In genomic region chr11:124763156-124763947, GRCh38 we compare ENCODE assay signal across 7 cellular contexts. TPM values are rescaled to one million over a fixed set of nuclear protein-coding genes. Genes with fewer than 3 reads are reported as not detected.
DNase-seq lines count a peak whose midpoint lies in the region; ATAC-seq and TF ChIP-seq lines count a peak whose summit lies in the region.

No MANE protein-coding gene starts in this region.

- peak; percentile 69 for DNase-seq in GM13977 (ENCODE audit: low spot score)
- peak; percentile 56 for DNase-seq in KG1 (lab: John Stamatoyannopoulos, UW)
- peak; percentile 85 for DNase-seq in RPMI8226
- peak; percentile 37 for DNase-seq in fibroblast of the conjunctiva (ENCODE audit: low read depth)
- DNase-seq in stromal cell of bone marrow (ENCODE audit: low read depth): peak; percentile 29

- no peak for TF ChIP-seq EP300 in neural cell (conservative IDR thresholded peaks at IDR 0.05; ENCODE audit: poor library complexity, severe bottlenecking)

- peaks cover 48% of the 10 kb centered on the region for H3K27me3 ChIP-seq in neural cell (ENCODE audit: insufficient read depth, low read depth, low read length)

- peaks cover 19% of the 10 kb centered on the region for H3K27me3 Mint-ChIP-seq in activated T-helper 17 cell treated with anti-CD3 and anti-CD28 coated beads, Interleukin-2, amount 50 U/mL, for 72 hours

- peak overlapping the region; percentile 64 for H3K4me3 ChIP-seq in neural cell (ENCODE audit: low read length)

- no peak overlapping the region for H3K9ac ChIP-seq in neural cell (ENCODE audit: low read length)

- no peak overlapping the region for H2AFZ ChIP-seq in neural cell (ENCODE audit: low read depth, low read length)

- H3K9me3 Mint-ChIP-seq in activated T-helper 17 cell treated with anti-CD3 and anti-CD28 coated beads, Interleukin-2, amount 50 U/mL, for 72 hours: no peaks in the 10 kb centered on the region

- no peaks in the 10 kb centered on the region for H3K9me3 ChIP-seq in neural cell (ENCODE audit: low read length)

- peak; percentile 82 for TF ChIP-seq RAD21 in neural cell (conservative IDR thresholded peaks at IDR 0.05)

- ATAC-seq in activated T-helper 17 cell treated with anti-CD3 and anti-CD28 coated beads, Interleukin-2, amount 50 U/mL, for 72 hours (replicated peaks): peak; percentile 52

- peak overlapping the region; percentile 83 for H3K4me3 Mint-ChIP-seq in activated T-helper 17 cell treated with anti-CD3 and anti-CD28 coated beads, Interleukin-2, amount 50 U/mL, for 72 hours

- no peaks in the 10 kb centered on the region for H3K79me2 ChIP-seq in neural cell (replicated peaks; ENCODE audit: insufficient read depth, low read length)

- no peaks in the 10 kb centered on the region for H4K20me1 ChIP-seq in neural cell (ENCODE audit: insufficient read depth)

- peaks cover 28% of the 10 kb centered on the region for H3K36me3 Mint-ChIP-seq in activated T-helper 17 cell treated with anti-CD3 and anti-CD28 coated beads, Interleukin-2, amount 50 U/mL, for 72 hours (ENCODE audit: low read depth)

- in situ Hi-C loops in GM13977 (cut with MboI; ENCODE audit: low pct_unique_long_range_greater_than_20kb, low sequenced_read_pairs, unreplicated experiment): loop anchor here (5.0 kb wide), 1 partner anchor 91 kb away; the partner anchor contains the start of genes SIAE and SPA17

- peaks cover 3% of the 10 kb centered on the region for H3K4me1 Mint-ChIP-seq in activated T-helper 17 cell treated with anti-CD3 and anti-CD28 coated beads, Interleukin-2, amount 50 U/mL, for 72 hours

- H3K27ac ChIP-seq in neural cell (ENCODE audit: low read length): no peak overlapping the region

- TF ChIP-seq CTCF in GM13977 (IDR thresholded peaks at IDR 0.05; ENCODE audit: extremely low read depth, insufficient read depth, missing control alignments) (peak; percentile 86), neural cell (IDR thresholded peaks at IDR 0.05; ENCODE audit: poor library complexity, severe bottlenecking) (peak; percentile 86)

- peak overlapping the region; percentile 30 for H3K27ac Mint-ChIP-seq in activated T-helper 17 cell treated with anti-CD3 and anti-CD28 coated beads, Interleukin-2, amount 50 U/mL, for 72 hours

- H3K4me2 ChIP-seq in neural cell (ENCODE audit: low read length): peak overlapping the region; percentile 39

- no peaks in the 10 kb centered on the region for H3K9me2 ChIP-seq in neural cell (ENCODE audit: insufficient read depth, low read length)

- no peaks in the 10 kb centered on the region for H3K36me3 ChIP-seq in neural cell (ENCODE audit: insufficient read depth, low read length)

- H3F3A ChIP-seq in neural cell (ENCODE audit: insufficient read depth, low read length, poor library complexity, severe bottlenecking): no peaks in the 10 kb centered on the region

TF ChIP-seq in neural cell, 6 proteins besides CTCF, POLR2A, EP300 and RAD21:
- TF ChIP-seq MXI1 (conservative IDR thresholded peaks at IDR 0.05; ENCODE audit: poor library complexity, severe bottlenecking) (no peak), TAF1 (IDR thresholded peaks at IDR 0.05; ENCODE audit: low read depth) (peak; percentile 31), POLR2AphosphoS5 (IDR thresholded peaks at IDR 0.05) (no peak), SMC3 (conservative IDR thresholded peaks at IDR 0.05; ENCODE audit: poor library complexity) (peak; percentile 96), REST (IDR thresholded peaks at IDR 0.05; ENCODE audit: borderline replicate concordance) (no peak)
TF ChIP-seq in neural cell: peak in this region for 2.

RNA-seq across cellular contexts. Expression of gene ESAM, which starts 1.3 kb away (rescaled TPM):
- under 1 TPM; 0.50 to 0.84 TPM for total RNA-seq in activated T-helper 17 cell treated with anti-CD3 and anti-CD28 coated beads, Interleukin-2, amount 50 U/mL, for 72 hours
- polyA plus RNA-seq in neural cell: 0.77 TPM in 1 of 2 replicates, not detected in the other
- polyA minus RNA-seq in neural cell: 0.73 and 0.93 TPM in 2 replicates

RNA-seq across cellular contexts. Expression of gene VSIG2, which starts 11.3 kb away (rescaled TPM):
- total RNA-seq in activated T-helper 17 cell treated with anti-CD3 and anti-CD28 coated beads, Interleukin-2, amount 50 U/mL, for 72 hours: not detected
- polyA plus RNA-seq in neural cell: not detected in 2 replicates
- polyA minus RNA-seq in neural cell: not detected in 2 replicates

RNA-seq across cellular contexts. Expression of gene NRGN, which starts 23.6 kb away (rescaled TPM):
- 1 to 10 TPM; 7.3 to 8.0 TPM for total RNA-seq in activated T-helper 17 cell treated with anti-CD3 and anti-CD28 coated beads, Interleukin-2, amount 50 U/mL, for 72 hours
- polyA plus RNA-seq in neural cell: 0.69 and 1.1 TPM in 2 replicates
- 0.58 and 1.5 TPM in 2 replicates for polyA minus RNA-seq in neural cell

RNA-seq across cellular contexts. Expression of gene MSANTD2, which starts 36.9 kb away (rescaled TPM):
- 10 to 100 TPM in 1 of 2 donors, 1 to 10 TPM in 1; 6.9 to 10.6 TPM for total RNA-seq in activated T-helper 17 cell treated with anti-CD3 and anti-CD28 coated beads, Interleukin-2, amount 50 U/mL, for 72 hours
- 40.8 and 45.3 TPM in 2 replicates for polyA plus RNA-seq in neural cell
- 41.6 and 45.5 TPM in 2 replicates for polyA minus RNA-seq in neural cell

Comparison
In these comparisons a context has a peak if more than half of its experiments do, and no peak if none do; other contexts are left out.
1. DNase-seq: peak in every context shown above with its lines; median percentile 85 in RPMI8226; 69 in GM13977; 56 in KG1; 37 in fibroblast of the conjunctiva; 29 in stromal cell of bone marrow.